ENCODE assay signal across 14 cellular contexts in the genomic region with DNA sequence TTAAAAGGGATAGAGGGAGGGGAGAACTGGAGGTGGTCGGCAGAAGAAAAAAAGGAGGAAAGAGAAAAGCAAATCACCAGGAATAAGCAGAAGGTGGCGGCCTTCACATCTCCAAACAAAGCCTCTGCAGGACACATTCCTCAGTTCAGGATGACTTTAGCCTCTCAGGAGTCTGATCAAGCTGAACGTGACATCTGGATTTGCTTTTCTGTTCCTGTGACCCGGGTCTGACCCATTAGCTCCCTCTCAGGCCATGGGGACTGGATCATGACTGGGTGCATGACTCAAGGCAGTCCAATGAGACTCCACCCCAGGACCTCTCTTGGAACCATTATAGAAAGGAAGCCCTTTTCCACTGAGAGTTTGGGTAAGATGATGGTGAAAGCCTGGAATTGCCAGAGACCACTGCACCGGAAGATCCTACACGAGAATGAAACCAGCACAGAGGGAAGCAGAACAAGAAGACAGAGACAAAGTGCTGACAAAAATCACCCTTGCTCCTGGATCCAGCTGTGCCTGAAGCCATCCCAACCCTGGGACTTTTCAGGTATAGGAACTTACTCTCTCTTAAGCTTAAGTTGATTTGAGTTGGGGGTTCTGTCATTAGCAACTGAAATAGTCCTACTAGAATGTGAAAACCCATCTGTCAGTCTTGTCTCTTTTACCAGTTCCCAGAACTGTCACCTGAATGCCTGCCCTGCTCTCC.
"Had no signal": no experiment of that assay in that cellular context is flagged by ENCODE, and none has a peak within 500 bp of the region (broad histone marks: within the 10 kb centered on the region; RNA-seq: fewer than 3 reads in every experiment).

No MANE protein-coding gene starts in this region.

- H3K4me3 ChIP-seq: psoas muscle, sigmoid colon had no signal

- H3K27me3 ChIP-seq: sigmoid colon had no signal

- H3K27ac ChIP-seq: psoas muscle, sigmoid colon had no signal

- H3K4me1 Mint-ChIP-seq: natural killer cell; stimulated activated naive B cell treated with anti-CD40 and anti-IgM and Interleukin-4, amounts not matched to agents 10 μg/mL and 1 μg/mL and 100 μg/mL, for 72 hours had no signal

- H3K9me3 ChIP-seq: psoas muscle, sigmoid colon had no signal

- H3K36me3 Mint-ChIP-seq: activated CD4-positive, alpha-beta memory T cell treated with anti-CD3 and anti-CD28 coated beads for 36 hours; activated naive CD8-positive, alpha-beta T cell treated with anti-CD3 and anti-CD28 coated beads, Interleukin-2, amount 10 ng/mL, durations not matched to agents 7 days and 5 days; natural killer cell; stimulated activated naive B cell treated with anti-CD40 and anti-IgM and Interleukin-4, amounts not matched to agents 10 μg/mL and 1 μg/mL and 100 μg/mL, for 72 hours had no signal

- H3K4me3 Mint-ChIP-seq: activated CD4-positive, alpha-beta memory T cell treated with anti-CD3 and anti-CD28 coated beads for 36 hours; activated naive CD8-positive, alpha-beta T cell treated with anti-CD3 and anti-CD28 coated beads, Interleukin-2, amount 10 ng/mL, durations not matched to agents 7 days and 5 days; activated T-cell treated with anti-CD3 and anti-CD28 coated beads, Interleukin-2, amount 50 U/mL, for 72 hours; natural killer cell; stimulated activated naive B cell treated with anti-CD40 and anti-IgM and Interleukin-4, amounts not matched to agents 10 μg/mL and 1 μg/mL and 100 μg/mL, for 72 hours had no signal

- H3K27ac Mint-ChIP-seq: activated CD4-positive, alpha-beta memory T cell treated with anti-CD3 and anti-CD28 coated beads for 36 hours; activated naive CD8-positive, alpha-beta T cell treated with anti-CD3 and anti-CD28 coated beads, Interleukin-2, amount 10 ng/mL, durations not matched to agents 7 days and 5 days; activated T-cell treated with anti-CD3 and anti-CD28 coated beads, Interleukin-2, amount 50 U/mL, for 72 hours; natural killer cell; stimulated activated naive B cell treated with anti-CD40 and anti-IgM and Interleukin-4, amounts not matched to agents 10 μg/mL and 1 μg/mL and 100 μg/mL, for 72 hours had no signal

- H3K9me3 Mint-ChIP-seq: activated CD4-positive, alpha-beta memory T cell treated with anti-CD3 and anti-CD28 coated beads for 36 hours; activated naive CD8-positive, alpha-beta T cell treated with anti-CD3 and anti-CD28 coated beads, Interleukin-2, amount 10 ng/mL, durations not matched to agents 7 days and 5 days; activated T-cell treated with anti-CD3 and anti-CD28 coated beads, Interleukin-2, amount 50 U/mL, for 72 hours; natural killer cell had no signal

- H3K4me1 ChIP-seq: psoas muscle, sigmoid colon had no signal

- H3K27me3 Mint-ChIP-seq: activated CD4-positive, alpha-beta memory T cell treated with anti-CD3 and anti-CD28 coated beads for 36 hours; activated naive CD8-positive, alpha-beta T cell treated with anti-CD3 and anti-CD28 coated beads, Interleukin-2, amount 10 ng/mL, durations not matched to agents 7 days and 5 days had no signal

- DNase-seq: activated CD4-positive, alpha-beta memory T cell treated with anti-CD3 and anti-CD28 coated beads for 36 hours; activated gamma-delta T cell treated with Interleukin-2 at 50 U/mL for 16 hours; activated naive CD8-positive, alpha-beta T cell treated with anti-CD3 and anti-CD28 coated beads, Interleukin-2, amount 10 ng/mL, durations not matched to agents 7 days and 5 days; activated T-cell treated with anti-CD3 and anti-CD28 coated beads, Interleukin-2, amount 50 U/mL, for 72 hours; hypothalamus; natural killer cell; occipital lobe; psoas muscle; sigmoid colon; stimulated activated CD4-positive, alpha-beta T cell treated with anti-CD3 and anti-CD28 coated beads, Interleukin-2, amount 100 ng/mL, for 24 hours; stimulated activated naive B cell treated with anti-CD40 and anti-IgM and Interleukin-4, amounts not matched to agents 10 μg/mL and 1 μg/mL and 100 μg/mL, for 72 hours; substantia nigra; T-helper 9 cell; trophoblast cell had no signal
